Comparison of ENCODE assay signal across 24 cellular contexts in genomic region chr16:22928882-22929281, GRCh38.
"Had no signal": no experiment of that assay in that cellular context is flagged by ENCODE, and none has a peak within 500 bp of the region (broad histone marks: within the 10 kb centered on the region; RNA-seq: fewer than 3 reads in every experiment).

No MANE protein-coding gene starts in this region.

- H3K27me3 ChIP-seq: colonic mucosa had no signal

- H3K9me3 ChIP-seq: colonic mucosa, esophagus muscularis mucosa, esophagus squamous epithelium, gastrocnemius medialis, gastroesophageal sphincter, heart left ventricle, heart right ventricle had no signal

- H3K36me3 ChIP-seq: colonic mucosa, esophagus muscularis mucosa, esophagus squamous epithelium, gastrocnemius medialis, gastroesophageal sphincter, heart left ventricle, heart right ventricle had no signal

- DNase-seq: colonic mucosa; cortex of kidney; dermis blood vessel endothelial cell; dorsolateral prefrontal cortex; effector CD4-positive, alpha-beta T cell; effector CD8-positive, alpha-beta T cell; effector memory CD4-positive, alpha-beta T cell; effector memory CD8-positive, alpha-beta T cell; endodermal cell; erythroblast; esophagus squamous epithelium; foreskin fibroblast; foreskin keratinocyte; foreskin melanocyte; gastrocnemius medialis; glutamatergic neuron; head of caudate nucleus; heart left ventricle; heart right ventricle had no signal

- H3K27ac ChIP-seq: colonic mucosa, coronary artery, dorsolateral prefrontal cortex, epithelial cell of prostate, esophagus muscularis mucosa, esophagus squamous epithelium, foreskin keratinocyte, gastrocnemius medialis, gastroesophageal sphincter, heart left ventricle, heart right ventricle had no signal

- ATAC-seq: effector memory CD8-positive, alpha-beta T cell; esophagus mucosa; foreskin keratinocyte; gastrocnemius medialis; gastroesophageal sphincter; heart left ventricle; heart right ventricle had no signal

- H3K4me1 ChIP-seq: colonic mucosa, esophagus squamous epithelium, foreskin keratinocyte, gastroesophageal sphincter had no signal

- H3K4me3 ChIP-seq: colonic mucosa, coronary artery, dorsolateral prefrontal cortex, esophagus muscularis mucosa, esophagus squamous epithelium, gastrocnemius medialis, gastroesophageal sphincter, heart left ventricle, heart right ventricle had no signal
